Comparison of ENCODE assay signal across 13 cellular contexts in the genomic region with DNA sequence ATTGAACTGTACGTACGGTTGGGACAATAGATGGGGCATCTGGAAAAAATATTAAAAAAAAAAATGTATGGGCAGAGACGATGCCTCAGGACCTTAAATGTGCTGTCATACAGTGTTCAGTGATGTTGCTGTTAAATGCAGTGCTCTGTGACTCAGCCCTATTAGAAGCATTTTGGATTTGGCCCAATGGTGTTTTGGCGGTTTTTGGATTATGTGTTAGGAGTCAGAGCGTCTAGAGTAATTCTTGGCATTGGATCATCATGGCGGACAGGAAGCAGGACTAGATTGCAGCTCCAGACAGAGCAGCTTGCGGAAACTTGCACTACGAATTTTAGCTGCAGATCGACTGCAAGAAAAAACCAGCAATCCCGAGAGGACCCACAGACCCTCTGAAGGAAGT.
DNase-seq lines count a peak whose midpoint lies in the region; ATAC-seq, FAIRE-seq and TF ChIP-seq lines count a peak whose summit lies in the region.
"Had no signal": no experiment of that assay in that cellular context is flagged by ENCODE, and none has a peak within 500 bp of the region (broad histone marks: within the 10 kb centered on the region; RNA-seq: fewer than 3 reads in every experiment).

No MANE protein-coding gene starts in this region.

- H3K27ac ChIP-seq in ACC112 (ENCODE audit: low read depth, low read length) = no peak overlapping the region
- H3K27ac ChIP-seq: psoas muscle had no signal

- peak overlapping the region; percentile 3 for H2AFZ ChIP-seq in ACC112 (ENCODE audit: low read length, unreplicated experiment)

- H3K4me3 ChIP-seq in ACC112 (ENCODE audit: low read depth, low read length) (no peak overlapping the region), bronchial epithelial cell (ENCODE audit: low read depth, low read length) (no peak overlapping the region)
- H3K4me3 ChIP-seq: psoas muscle had no signal

- no peaks in the 10 kb centered on the region for H3K79me2 ChIP-seq in ACC112 (ENCODE audit: control insufficient read depth, insufficient read depth, low read length, unreplicated experiment)

- DNase-seq in HT1080 (ENCODE audit: low read depth) (peak; percentile 70), bronchial epithelial cell (ENCODE audit: low read depth) (peak; percentile 33), iris pigment epithelial cell (ENCODE audit: low read depth) (peak; percentile 90), NCI-H2196 treated with DMSO at 0.1 percent for 48 hours (lab: John Stamatoyannopoulos, UW; ENCODE audit: unreplicated experiment) (no peak), SW 1271 (lab: John Stamatoyannopoulos, UW) (no peak), cerebellum (ENCODE audit: low spot score) (no peak)
- DNase-seq: activated gamma-delta T cell, hypothalamus, NCI-H1436, NCI-H748 treated with DMSO at 0.1 percent for 48 hours, psoas muscle had no signal

- TF ChIP-seq CTCF in bronchial epithelial cell (IDR thresholded peaks at IDR 0.05; ENCODE audit: insufficient read depth, low read length, severe bottlenecking) = no peak

- H3K27me3 ChIP-seq in ACC112 (ENCODE audit: insufficient read depth, low read length) (no peaks in the 10 kb centered on the region), bronchial epithelial cell (ENCODE audit: control insufficient read depth, insufficient read depth, low read length) (no peaks in the 10 kb centered on the region)

- H3K36me3 ChIP-seq in ACC112 (ENCODE audit: insufficient read depth, low read length) (no peaks in the 10 kb centered on the region), bronchial epithelial cell (ENCODE audit: control insufficient read depth, insufficient read depth, low read length) (no peaks in the 10 kb centered on the region)

- ATAC-seq in GM18511 (IDR thresholded peaks at IDR 0.05; ENCODE audit: unreplicated experiment) = no peak
- ATAC-seq: psoas muscle had no signal

- no peak for FAIRE-seq in bronchial epithelial cell (lab: Jason Lieb, UNC)

- H3K4me1 ChIP-seq in ACC112 (ENCODE audit: control insufficient read depth, insufficient read depth, low read length, unreplicated experiment) = no peaks in the 10 kb centered on the region
- H3K4me1 ChIP-seq: psoas muscle had no signal

Comparison
In these comparisons a context has a peak if more than half of its experiments do, and no peak if none do; other contexts are left out.
1. DNase-seq: peak in HT1080 (single experiment), bronchial epithelial cell (single experiment) and iris pigment epithelial cell (single experiment); none in NCI-H2196 treated with DMSO at 0.1 percent for 48 hours (single experiment), SW 1271 (0 of 2) and cerebellum (single experiment).